ENCODE assay signal across 25 cellular contexts in genomic region chr2:14480906-14481305, GRCh38.
DNase-seq lines count a peak whose midpoint lies in the region; ATAC-seq and TF ChIP-seq lines count a peak whose summit lies in the region.
"Had no signal": no experiment of that assay in that cellular context is flagged by ENCODE, and none has a peak within 500 bp of the region (broad histone marks: within the 10 kb centered on the region; RNA-seq: fewer than 3 reads in every experiment).

No MANE protein-coding gene starts in this region.

- H3K4me2 ChIP-seq in PC-3 (ENCODE audit: low read length), result no peak overlapping the region

- H3K4me3 ChIP-seq in PC-3 (ENCODE audit: low read length) (no peak overlapping the region), epithelial cell of esophagus (ENCODE audit: low read length) (no peak overlapping the region)
- H3K4me3 ChIP-seq: MG63, SJCRH30 had no signal

- no peak overlapping the region for H3K9ac ChIP-seq in PC-3 (ENCODE audit: low read length)

- H3F3A ChIP-seq in PC-3 (ENCODE audit: low read length, unreplicated experiment), result no peaks in the 10 kb centered on the region

- no peaks in the 10 kb centered on the region for H3K27me3 ChIP-seq in PC-3 (ENCODE audit: low read length)
- H3K27me3 ChIP-seq: MG63, SJCRH30 had no signal

- H4K20me1 ChIP-seq in PC-3 (ENCODE audit: low read length), result no peaks in the 10 kb centered on the region

- H3K36me3 ChIP-seq in PC-3 (ENCODE audit: low read depth, low read length), result no peaks in the 10 kb centered on the region
- H3K36me3 ChIP-seq: MG63, SJCRH30 had no signal

- POLR2A ChIA-PET in PC-3 (lab: Charles Lee; ENCODE audit: unreplicated experiment), result no interaction called here

- no peaks in the 10 kb centered on the region for H3K9me3 ChIP-seq in PC-3 (ENCODE audit: low read length)
- H3K9me3 ChIP-seq: MG63, SJCRH30 had no signal

- H2AFZ ChIP-seq in PC-3 (ENCODE audit: low read length), result no peak overlapping the region

- DNase-seq in PC-3 (no peak), epithelial cell of esophagus (ENCODE audit: low read depth) (no peak)
- DNase-seq: Calu3; CD8-positive, alpha-beta memory T cell; DMS153; Karpas-422; MG63; NCI-H1105 treated with DMSO at 0.1 percent for 48 hours; NCI-H146; NCI-H1930; NCI-H2171; NCI-H226; NCI-H510A treated with DMSO at 0.1 percent for 48 hours; SJCRH30; T-helper 17 cell; T1000 had no signal

- H3K9me2 ChIP-seq in PC-3 (replicated peaks; ENCODE audit: low read length), result no peaks in the 10 kb centered on the region

- CTCF ChIA-PET in PC-3 (lab: Charles Lee), result no interaction called here

- no peaks in the 10 kb centered on the region for H3K79me2 ChIP-seq in PC-3 (ENCODE audit: low read length)

- BruUV-seq in PC-3 (replicated peaks; lab: Mats Ljungman, UMichigan), result no TSS peak

- TF ChIP-seq CTCF in C4-2B (conservative IDR thresholded peaks at IDR 0.05) (peak; percentile 47), LNCAP (IDR thresholded peaks at IDR 0.05) (peak; percentile 41; the same call in 1 of the 2 replicates), PC-3 (conservative IDR thresholded peaks at IDR 0.05; ENCODE audit: low read depth, low read length) (0 out of 2 replicates have a peak, but pooled peaks have one; percentile 22), epithelial cell of esophagus (IDR thresholded peaks at IDR 0.05; ENCODE audit: insufficient read depth, low read depth, low read length, missing control alignments) (peak; percentile 21)

- no peaks in the 10 kb centered on the region for H3K4me1 ChIP-seq in PC-3 (ENCODE audit: insufficient read depth, low read length)
- H3K4me1 ChIP-seq: SJCRH30 had no signal

- ATAC-seq in PC-3 (no peak), GM21367 (IDR thresholded peaks at IDR 0.05; ENCODE audit: unreplicated experiment) (no peak), GM21825 (IDR thresholded peaks at IDR 0.05; ENCODE audit: unreplicated experiment) (no peak), GM21390 (IDR thresholded peaks at IDR 0.05; ENCODE audit: unreplicated experiment) (no peak)
- ATAC-seq: HCT116, HepG2, Right ventricle myocardium inferior, SK-N-SH treated with all-trans-retinoic acid at 6 μM for 48 hours, T-helper 17 cell had no signal

- intact Hi-C loops in PC-3 (cut with micrococcal nuclease), result no loop called here

- H3K27ac ChIP-seq in C4-2B (no peak overlapping the region), PC-3 (ENCODE audit: low read length) (no peak overlapping the region)
- H3K27ac ChIP-seq: SJCRH30 had no signal
